Comparison of ENCODE assay signal across 14 cellular contexts in the genomic region with DNA sequence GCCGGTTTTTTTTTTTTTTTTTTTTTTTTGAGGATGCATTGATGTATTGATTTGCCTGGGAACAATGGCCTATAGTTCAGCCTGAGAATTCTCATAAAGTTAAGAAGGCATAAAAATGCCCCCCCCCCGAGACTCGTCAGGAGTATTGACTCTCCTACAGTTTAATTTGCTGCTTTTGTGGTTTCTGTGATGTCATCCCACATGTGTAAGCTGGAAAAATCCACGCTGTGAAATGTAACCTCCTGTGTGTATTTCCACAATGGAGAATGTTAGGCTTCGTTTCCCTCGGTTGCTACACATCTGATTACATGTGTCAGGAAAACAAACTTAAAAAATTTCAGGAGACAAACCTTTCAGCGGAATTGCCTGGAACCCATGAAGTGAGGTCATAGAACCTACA.
DNase-seq lines count a peak whose midpoint lies in the region; ATAC-seq and TF ChIP-seq lines count a peak whose summit lies in the region.
"Had no signal": no experiment of that assay in that cellular context is flagged by ENCODE, and none has a peak within 500 bp of the region (broad histone marks: within the 10 kb centered on the region; RNA-seq: fewer than 3 reads in every experiment).

No MANE protein-coding gene starts in this region.

- H3K27me3 ChIP-seq in brain microvascular endothelial cell (replicated peaks) = no peaks in the 10 kb centered on the region
- H3K27me3 ChIP-seq in neuronal stem cell (ENCODE audit: control insufficient read depth in 3 of 3, insufficient read depth in 3 of 3, low read depth in 1 of 3, low read length in 3 of 3) = peaks cover 0 to 2% (median 0%) of the 10 kb centered on the region in 3 experiments

- H2BK5ac ChIP-seq in neuronal stem cell (ENCODE audit: low read length) = no peak overlapping the region

- ATAC-seq in stimulated activated memory B cell treated with anti-CD40 and anti-IgM and Interleukin-4, amounts not matched to agents 10 μg/mL and 1 μg/mL and 100 μg/mL, for 72 hours = no peak

- no peak overlapping the region for H3K18ac ChIP-seq in neuronal stem cell (ENCODE audit: low read length)

- in situ Hi-C loops in brain microvascular endothelial cell (cut with HindIII; ENCODE audit: low pct_ligation_motif_present, low sequenced_read_pairs) = no loop called here

- peak overlapping the region; percentile 77 for H2AFZ ChIP-seq in neuronal stem cell (ENCODE audit: low read length)
- H2AFZ ChIP-seq: PC-9 had no signal

- peaks cover 0 to 2% of the 10 kb centered on the region in 2 donors for H3K9me3 ChIP-seq in neuronal stem cell (replicated peaks in 1 of 2; ENCODE audit: control insufficient read depth in 2 of 2, insufficient read depth in 1 of 2, low read depth in 1 of 2, low read length in 2 of 2)

- WGBS in neuronal stem cell (ENCODE audit: extremely low coverage in 2 of 2, insufficient read length in 2 of 2, insufficient replicate concordance in 1 of 2), 2 donors = no CpG with 5 or more reads among the region's 7 CpGs

- H3K27ac ChIP-seq in brain microvascular endothelial cell (peak overlapping the region; percentile 63), neuronal stem cell (replicated peaks; ENCODE audit: low read length) (no peak overlapping the region)
- H3K27ac ChIP-seq: PC-9 had no signal

- no peak overlapping the region for H3K4ac ChIP-seq in neuronal stem cell (ENCODE audit: low read length)

- peaks cover 3% of the 10 kb centered on the region for H3K9me3 Mint-ChIP-seq in stimulated activated memory B cell treated with anti-CD40 and anti-IgM and Interleukin-4, amounts not matched to agents 10 μg/mL and 1 μg/mL and 100 μg/mL, for 72 hours
- H3K9me3 Mint-ChIP-seq: activated CD4-positive, alpha-beta T cell treated with anti-CD3 and anti-CD28 coated beads, Interleukin-2, amount 10 ng/mL, durations not matched to agents 24 days and 14 days; CD4-positive, alpha-beta T cell; T-helper 1 cell treated with Interleukin-12 subunit alpha and Interleukin-12 subunit beta and Interleukin-4 antibody, amounts not matched to agents 30 μg/mL and 1 μg/mL, for 36 hours had no signal

- H3K14ac ChIP-seq in neuronal stem cell (ENCODE audit: low read length) = no peak overlapping the region

- H2BK120ac ChIP-seq in neuronal stem cell (ENCODE audit: low read depth, low read length) = no peak overlapping the region

- H2BK12ac ChIP-seq in neuronal stem cell (ENCODE audit: low read length) = no peak overlapping the region

- peaks cover 6 to 25% of the 10 kb centered on the region in 2 donors for H3K4me1 ChIP-seq in neuronal stem cell (ENCODE audit: control insufficient read depth in 2 of 2, insufficient read depth in 1 of 2, low read depth in 1 of 2, low read length in 2 of 2)

- H3K4me3 ChIP-seq in brain microvascular endothelial cell (ENCODE audit: low read depth, low read length) = no peak overlapping the region
- no peak overlapping the region for H3K4me3 ChIP-seq in neuronal stem cell (ENCODE audit: low read length in 2 of 2)
- H3K4me3 ChIP-seq: PC-9 had no signal

- H4K8ac ChIP-seq in neuronal stem cell (ENCODE audit: low read depth, low read length) = no peak overlapping the region

- H3K27me3 Mint-ChIP-seq in stimulated activated memory B cell treated with anti-CD40 and anti-IgM and Interleukin-4, amounts not matched to agents 10 μg/mL and 1 μg/mL and 100 μg/mL, for 72 hours = no peaks in the 10 kb centered on the region
- H3K27me3 Mint-ChIP-seq: activated CD4-positive, alpha-beta T cell treated with anti-CD3 and anti-CD28 coated beads, Interleukin-2, amount 10 ng/mL, durations not matched to agents 24 days and 14 days had no signal

- H3K27ac Mint-ChIP-seq in stimulated activated memory B cell treated with anti-CD40 and anti-IgM and Interleukin-4, amounts not matched to agents 10 μg/mL and 1 μg/mL and 100 μg/mL, for 72 hours = no peak overlapping the region
- H3K27ac Mint-ChIP-seq: activated CD4-positive, alpha-beta T cell treated with anti-CD3 and anti-CD28 coated beads, Interleukin-2, amount 10 ng/mL, durations not matched to agents 24 days and 14 days; CD4-positive, alpha-beta T cell; T-helper 1 cell treated with Interleukin-12 subunit alpha and Interleukin-12 subunit beta and Interleukin-4 antibody, amounts not matched to agents 30 μg/mL and 1 μg/mL, for 36 hours had no signal

- DNase-seq in COLO668 (lab: John Stamatoyannopoulos, UW; ENCODE audit: unreplicated experiment) = peak; percentile 58
- DNase-seq in HK-2 (ENCODE audit: unreplicated experiment) = peak; percentile 39
- peak; percentile 71 for DNase-seq in brain microvascular endothelial cell
- DNase-seq in neuronal stem cell (ENCODE audit: low spot score) = no peak
- DNase-seq in activated CD4-positive, alpha-beta T cell treated with anti-CD3 and anti-CD28 coated beads, Interleukin-2, amount 50 U/mL, for 1 hour = no peak
- no peak for DNase-seq in cerebellar cortex (ENCODE audit: low spot score)
- no peak for DNase-seq in pons (ENCODE audit: low spot score)
- DNase-seq: activated CD4-positive, alpha-beta T cell treated with anti-CD3 and anti-CD28 coated beads, Interleukin-2, amount 10 ng/mL, durations not matched to agents 24 days and 14 days; caudate nucleus; NCI-H2171 treated with DMSO at 0.1 percent for 48 hours had no signal

- H3K23ac ChIP-seq in neuronal stem cell (ENCODE audit: low read depth, low read length, poor library complexity) = no peak overlapping the region

- H3K36me3 ChIP-seq in brain microvascular endothelial cell (replicated peaks) = peaks cover 3% of the 10 kb centered on the region
- no peaks in the 10 kb centered on the region for H3K36me3 ChIP-seq in neuronal stem cell (replicated peaks in 1 of 2; ENCODE audit: control insufficient read depth in 2 of 2, insufficient read depth in 2 of 2, low read length in 2 of 2)

- no peaks in the 10 kb centered on the region for H3K79me1 ChIP-seq in neuronal stem cell (ENCODE audit: low read depth, low read length)

- H3K4me3 Mint-ChIP-seq in stimulated activated memory B cell treated with anti-CD40 and anti-IgM and Interleukin-4, amounts not matched to agents 10 μg/mL and 1 μg/mL and 100 μg/mL, for 72 hours = no peak overlapping the region
- H3K4me3 Mint-ChIP-seq: activated CD4-positive, alpha-beta T cell treated with anti-CD3 and anti-CD28 coated beads, Interleukin-2, amount 10 ng/mL, durations not matched to agents 24 days and 14 days; CD4-positive, alpha-beta T cell; T-helper 1 cell treated with Interleukin-12 subunit alpha and Interleukin-12 subunit beta and Interleukin-4 antibody, amounts not matched to agents 30 μg/mL and 1 μg/mL, for 36 hours had no signal

- no peak overlapping the region for H2AK5ac ChIP-seq in neuronal stem cell (ENCODE audit: low read depth, low read length)

- H3K4me2 ChIP-seq in neuronal stem cell (ENCODE audit: insufficient read depth, low read length, poor library complexity, severe bottlenecking) = no peak overlapping the region
- H3K4me2 ChIP-seq: PC-9 had no signal

- no peaks in the 10 kb centered on the region for H3K36me3 Mint-ChIP-seq in stimulated activated memory B cell treated with anti-CD40 and anti-IgM and Interleukin-4, amounts not matched to agents 10 μg/mL and 1 μg/mL and 100 μg/mL, for 72 hours

- H2BK15ac ChIP-seq in neuronal stem cell (ENCODE audit: low read length) = no peak overlapping the region

- peaks cover 16% of the 10 kb centered on the region for H3K4me1 Mint-ChIP-seq in stimulated activated memory B cell treated with anti-CD40 and anti-IgM and Interleukin-4, amounts not matched to agents 10 μg/mL and 1 μg/mL and 100 μg/mL, for 72 hours
- H3K4me1 Mint-ChIP-seq: activated CD4-positive, alpha-beta T cell treated with anti-CD3 and anti-CD28 coated beads, Interleukin-2, amount 10 ng/mL, durations not matched to agents 24 days and 14 days had no signal

- H3K9ac ChIP-seq in neuronal stem cell (ENCODE audit: low read depth, low read length, poor library complexity) = no peak overlapping the region

- no peak overlapping the region for H4K91ac ChIP-seq in neuronal stem cell (ENCODE audit: low read depth, low read length, poor library complexity)

- no peak for TF ChIP-seq CTCF in brain microvascular endothelial cell (IDR thresholded peaks at IDR 0.05; ENCODE audit: low read depth, low read length, missing control alignments)

Comparison
In these comparisons a context has a peak if more than half of its experiments do, and no peak if none do; other contexts are left out.
1. DNase-seq: peak in COLO668 (single experiment), HK-2 (single experiment) and brain microvascular endothelial cell (single experiment); none in neuronal stem cell (single experiment), activated CD4-positive, alpha-beta T cell treated with anti-CD3 and anti-CD28 coated beads, Interleukin-2, amount 50 U/mL, for 1 hour (single experiment), cerebellar cortex (single experiment) and pons (single experiment).